ENCODE assay signal across 1 cellular context in the genomic region with DNA sequence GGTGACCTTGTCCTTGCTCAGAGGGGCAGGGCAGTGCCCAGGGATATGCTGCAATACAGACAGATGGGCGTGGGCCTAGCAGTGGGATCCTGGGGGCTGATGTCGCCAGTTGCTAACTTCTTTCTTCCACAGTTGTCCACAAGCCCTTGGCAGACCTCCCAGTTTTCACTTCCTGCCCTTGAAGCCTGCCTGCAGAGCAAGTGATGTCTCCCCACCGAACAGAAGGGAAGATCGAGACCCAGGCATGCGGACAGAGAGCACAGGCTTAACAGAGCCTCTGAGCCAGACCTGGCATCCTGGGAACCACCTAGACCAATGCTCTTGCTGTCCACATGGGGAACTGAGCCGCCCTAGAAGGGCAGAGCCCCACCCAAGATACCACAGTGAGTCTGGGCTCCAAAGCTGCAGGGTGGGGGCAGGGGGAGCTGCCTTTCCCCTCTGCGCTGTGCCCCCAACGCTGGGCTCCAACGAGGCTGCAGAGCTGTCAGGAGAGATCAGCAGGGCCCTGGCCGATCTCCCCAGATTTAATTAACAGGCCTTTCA.
TF ChIP-seq lines count a peak whose summit lies in the region.

No MANE protein-coding gene starts in this region.

TF ChIP-seq in IMR-90, 13 proteins besides CTCF, POLR2A, EP300 and RAD21 (continued from another document):
- TF ChIP-seq, protein P1, sequence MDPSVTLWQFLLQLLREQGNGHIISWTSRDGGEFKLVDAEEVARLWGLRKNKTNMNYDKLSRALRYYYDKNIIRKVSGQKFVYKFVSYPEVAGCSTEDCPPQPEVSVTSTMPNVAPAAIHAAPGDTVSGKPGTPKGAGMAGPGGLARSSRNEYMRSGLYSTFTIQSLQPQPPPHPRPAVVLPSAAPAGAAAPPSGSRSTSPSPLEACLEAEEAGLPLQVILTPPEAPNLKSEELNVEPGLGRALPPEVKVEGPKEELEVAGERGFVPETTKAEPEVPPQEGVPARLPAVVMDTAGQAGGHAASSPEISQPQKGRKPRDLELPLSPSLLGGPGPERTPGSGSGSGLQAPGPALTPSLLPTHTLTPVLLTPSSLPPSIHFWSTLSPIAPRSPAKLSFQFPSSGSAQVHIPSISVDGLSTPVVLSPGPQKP (IDR thresholded peaks at IDR 0.05; ENCODE audit: borderline replicate concordance, low read depth, low read length) = no peak
